Comparison of ENCODE assay signal across 21 cellular contexts in the genomic region with DNA sequence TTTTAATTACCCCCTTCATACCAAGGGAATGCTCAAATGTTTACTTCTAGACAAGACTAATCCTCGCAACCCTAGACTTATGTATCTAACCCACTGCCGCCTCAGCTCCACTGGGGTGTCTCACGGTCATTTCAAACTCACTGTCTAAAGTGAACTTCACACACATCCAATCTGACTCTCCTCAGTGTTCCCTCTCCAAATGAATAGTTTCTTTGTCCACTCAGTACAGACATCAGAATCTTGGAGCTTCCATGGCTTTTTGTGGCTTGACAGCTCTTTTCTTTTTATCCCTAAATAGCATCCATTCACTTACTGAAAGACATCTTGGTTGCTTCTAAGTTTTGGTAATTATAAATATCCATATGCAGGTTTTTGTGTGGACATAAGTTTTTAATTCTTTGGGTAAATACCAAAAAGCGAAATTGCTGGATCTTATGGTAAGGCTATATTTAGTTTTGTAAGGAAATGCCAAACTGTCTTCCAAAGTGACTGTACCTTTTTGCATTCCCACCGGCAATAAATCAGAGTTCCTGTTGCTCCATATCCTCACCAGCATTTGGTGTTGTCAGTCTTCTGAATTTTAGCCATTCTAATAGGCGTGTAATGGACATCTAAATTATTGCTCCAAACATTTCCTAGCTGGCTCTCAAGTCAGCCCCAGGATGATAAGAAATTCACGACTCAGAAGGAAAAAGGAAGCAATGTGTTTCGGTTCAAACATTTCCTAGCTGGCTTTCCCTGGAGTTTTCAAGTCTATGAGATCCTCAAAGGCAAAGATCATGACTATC.
DNase-seq lines count a peak whose midpoint lies in the region; TF ChIP-seq lines count a peak whose summit lies in the region.
"Had no signal": no experiment of that assay in that cellular context is flagged by ENCODE, and none has a peak within 500 bp of the region (broad histone marks: within the 10 kb centered on the region; RNA-seq: fewer than 3 reads in every experiment).

No MANE protein-coding gene starts in this region.

- no peaks in the 10 kb centered on the region for H3K4me1 Mint-ChIP-seq in nephron progenitor cell

- peaks cover 22% of the 10 kb centered on the region for H3K4me1 ChIP-seq in SJCRH30
- no peaks in the 10 kb centered on the region for H3K4me1 ChIP-seq in hepatocyte (ENCODE audit: insufficient read depth)
- H3K4me1 ChIP-seq: BLaER1, Caco-2, Peyer's patch, SJSA1 had no signal

- H2AFZ ChIP-seq in hepatocyte: no peak overlapping the region

- H3K9me2 ChIP-seq in hepatocyte (replicated peaks; ENCODE audit: insufficient read depth): no peaks in the 10 kb centered on the region

- no peak overlapping the region for H3K4me3 Mint-ChIP-seq in nephron progenitor cell
- H3K4me3 Mint-ChIP-seq: CD4-positive, alpha-beta T cell had no signal

- no peak overlapping the region for H3K4me3 ChIP-seq in SJCRH30
- H3K4me3 ChIP-seq in hepatocyte: no peak overlapping the region
- H3K4me3 ChIP-seq: BLaER1, Peyer's patch, SJSA1 had no signal

- H3K9me3 Mint-ChIP-seq in nephron progenitor cell: peaks cover 24% of the 10 kb centered on the region
- H3K9me3 Mint-ChIP-seq: CD4-positive, alpha-beta T cell had no signal

- H3K4me2 ChIP-seq in hepatocyte: no peak overlapping the region
- H3K4me2 ChIP-seq: BLaER1, KMS-11 had no signal

- peaks cover 16% of the 10 kb centered on the region; the same call in 1 of the 2 replicates for H3K36me3 ChIP-seq in SJCRH30
- H3K36me3 ChIP-seq in hepatocyte (replicated peaks; ENCODE audit: insufficient read depth, low read depth): no peaks in the 10 kb centered on the region

- no peaks in the 10 kb centered on the region for H4K20me1 ChIP-seq in hepatocyte (ENCODE audit: insufficient read depth, poor library complexity, severe bottlenecking)
- H4K20me1 ChIP-seq: BLaER1 had no signal

- H3K27me3 Mint-ChIP-seq in nephron progenitor cell (ENCODE audit: low read depth, poor library complexity): no peaks in the 10 kb centered on the region
- H3K27me3 Mint-ChIP-seq: CD4-positive, alpha-beta T cell had no signal

- WGBS in hepatocyte (ENCODE audit: low lambda C conversion rate, missing lambda C conversion rate): 93% methylated on average over 8 of the region's 8 CpGs

- H3K27ac ChIP-seq in SJCRH30: peak overlapping the region; percentile 85
- peak overlapping the region; percentile 42 for H3K27ac ChIP-seq in cingulate gyrus (ENCODE audit: low read depth, low read length)
- no peak overlapping the region for H3K27ac ChIP-seq in hepatocyte
- H3K27ac ChIP-seq: BLaER1, HL-60, KMS-11, Peyer's patch, SJSA1 had no signal

- no peak overlapping the region for H3K27ac Mint-ChIP-seq in nephron progenitor cell
- H3K27ac Mint-ChIP-seq: CD4-positive, alpha-beta T cell had no signal

- DNase-seq in SJCRH30 (peak; percentile 39 to 84), midbrain (lab: John Stamatoyannopoulos, UW) (peak; percentile 7), nephron progenitor cell (no peak), hepatocyte (ENCODE audit: low spot score) (no peak), NCI-H82 (lab: John Stamatoyannopoulos, UW) (no peak), GDM1 (lab: John Stamatoyannopoulos, UW) (no peak)
- DNase-seq: Caco-2; CD4-positive, alpha-beta T cell; DMS 273 treated with DMSO at 0.1 percent for 48 hours; DND-41; NCI-H1105; NCI-H146; NCI-H2029; NCI-H2227 treated with DMSO at 0.1 percent for 48 hours; NCI-H510A treated with DMSO at 0.1 percent for 48 hours; Peyer's patch had no signal

- TF ChIP-seq CTCF in nephron progenitor cell (IDR thresholded peaks at IDR 0.05) (no peak), hepatocyte (IDR thresholded peaks at IDR 0.05; ENCODE audit: poor library complexity) (no peak)

- no peaks in the 10 kb centered on the region for H3K9me3 ChIP-seq in SJCRH30 (replicated peaks)
- no peaks in the 10 kb centered on the region for H3K9me3 ChIP-seq in hepatocyte (ENCODE audit: low read depth)
- H3K9me3 ChIP-seq: BLaER1, Caco-2, Peyer's patch, SJSA1 had no signal

- H3K36me3 Mint-ChIP-seq in nephron progenitor cell (ENCODE audit: low read depth): peaks cover 79% of the 10 kb centered on the region

- no peaks in the 10 kb centered on the region for H3K27me3 ChIP-seq in SJCRH30
- no peaks in the 10 kb centered on the region for H3K27me3 ChIP-seq in hepatocyte
- H3K27me3 ChIP-seq: BLaER1, Peyer's patch, SJSA1 had no signal

- no peaks in the 10 kb centered on the region for H3K79me2 ChIP-seq in hepatocyte

Comparison
In these comparisons a context has a peak if more than half of its experiments do, and no peak if none do; other contexts are left out.
1. DNase-seq: peak in SJCRH30 (2 of 2) and midbrain (single experiment); none in nephron progenitor cell (single experiment), hepatocyte (single experiment), NCI-H82 (single experiment) and GDM1 (single experiment).